14 cellular contexts compared by ENCODE assay signal in the genomic region with DNA sequence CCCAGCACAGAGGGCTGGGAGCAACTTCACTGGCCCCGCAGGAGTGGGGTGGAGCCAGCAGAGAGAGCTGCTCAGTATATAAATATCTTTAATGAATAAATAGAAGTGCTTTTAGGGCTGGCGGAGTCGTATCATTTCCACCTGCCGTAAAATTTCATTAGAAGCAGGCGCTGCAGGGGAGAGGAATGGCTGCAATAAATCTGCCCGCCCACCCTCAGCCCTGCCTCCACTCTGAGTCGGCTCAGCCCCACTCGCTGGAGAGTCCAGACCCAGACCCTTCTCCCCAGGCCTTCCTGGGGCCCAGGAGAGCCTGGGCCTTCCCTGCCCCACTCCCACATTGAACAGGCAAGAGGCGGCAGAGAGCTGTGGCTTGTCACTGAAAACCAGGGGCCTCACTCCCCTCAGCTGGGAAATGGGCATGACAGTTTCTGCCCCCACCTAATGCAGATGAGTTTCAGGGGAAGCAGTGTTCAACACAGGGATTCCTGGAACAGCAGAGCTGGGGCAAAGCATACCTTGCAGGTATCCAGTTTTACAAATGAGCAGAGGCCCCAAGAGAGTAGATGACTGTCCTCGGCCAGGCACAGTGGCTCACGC.
"Had no signal": no experiment of that assay in that cellular context is flagged by ENCODE, and none has a peak within 500 bp of the region (broad histone marks: within the 10 kb centered on the region; RNA-seq: fewer than 3 reads in every experiment).

No MANE protein-coding gene starts in this region.

- DNase-seq: activated CD4-positive, alpha-beta T cell treated with anti-CD3 and anti-CD28 coated beads, Interleukin-2, amount 50 U/mL, for 1 hour; activated naive CD4-positive, alpha-beta T cell treated with anti-CD3 and anti-CD28 coated beads for 36 hours; activated naive CD8-positive, alpha-beta T cell treated with anti-CD3 and anti-CD28 coated beads, Interleukin-2, amount 50 U/mL, for 24 hours; activated T-cell treated with anti-CD3 and anti-CD28 coated beads for 4 hours; aorta; endodermal cell; head of caudate nucleus; immature natural killer cell; lower lobe of right lung; sigmoid colon; spleen; stimulated activated CD4-positive, alpha-beta T cell treated with anti-CD3 and anti-CD28 coated beads, Interleukin-2, amount 100 ng/mL, for 24 hours had no signal

- ATAC-seq: activated CD4-positive, CD25-positive, alpha-beta regulatory T cell treated with anti-CD3 and anti-CD28 coated beads, Interleukin-2, amount 50 U/mL, for 24 hours; activated naive CD8-positive, alpha-beta T cell treated with anti-CD3 and anti-CD28 coated beads, Interleukin-2, amount 50 U/mL, for 24 hours; lower lobe of right lung had no signal

- H3K27ac ChIP-seq: lower lobe of right lung, sigmoid colon, spleen, thoracic aorta had no signal
